Comparison of ENCODE assay signal across 14 cellular contexts in the genomic region with DNA sequence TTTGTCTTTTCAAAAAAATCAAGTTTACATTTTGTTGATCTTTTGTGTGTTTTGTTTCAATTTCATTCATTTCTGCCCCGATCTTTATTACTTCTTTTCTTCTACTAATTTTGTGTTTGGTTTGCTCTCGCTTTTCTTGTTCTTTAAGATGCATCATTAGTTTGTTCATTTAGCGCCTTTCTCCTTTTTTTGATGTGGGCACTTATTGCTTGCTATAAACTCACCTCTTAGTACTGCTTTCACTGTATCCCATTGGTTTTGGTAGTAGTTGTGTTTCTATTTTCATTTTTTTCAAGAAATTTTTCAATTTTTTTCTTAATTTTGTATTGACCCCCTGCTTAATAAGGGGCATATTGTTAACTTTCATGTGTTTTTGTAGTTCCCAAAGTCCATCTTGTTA.
"Had no signal": no experiment of that assay in that cellular context is flagged by ENCODE, and none has a peak within 500 bp of the region (broad histone marks: within the 10 kb centered on the region; RNA-seq: fewer than 3 reads in every experiment).

No MANE protein-coding gene starts in this region.

- H3K4me3 ChIP-seq: psoas muscle, right lobe of liver, stomach, thoracic aorta had no signal

- H3K36me3 ChIP-seq: right lobe of liver had no signal

- H3K4me3 Mint-ChIP-seq: activated naive CD8-positive, alpha-beta T cell treated with anti-CD3 and anti-CD28 coated beads, Interleukin-2, amount 10 ng/mL, durations not matched to agents 7 days and 5 days; endodermal cell; T-cell had no signal

- ATAC-seq: psoas muscle, right lobe of liver, T-cell had no signal

- H3K27me3 ChIP-seq: right lobe of liver, stomach had no signal

- H3K27ac ChIP-seq: psoas muscle, right lobe of liver, stomach, thoracic aorta had no signal

- DNase-seq: activated CD4-positive, alpha-beta T cell treated with anti-CD3 and anti-CD28 coated beads for 4 hours; activated naive CD8-positive, alpha-beta T cell treated with anti-CD3 and anti-CD28 coated beads, Interleukin-2, amount 10 ng/mL, durations not matched to agents 7 days and 5 days; aorta; endodermal cell; erythroblast; hippocampal formation; kidney glomerular epithelial cell; mesendoderm; psoas muscle; right lobe of liver; stomach; T-cell; T1000 had no signal

- H3K27ac Mint-ChIP-seq: activated naive CD8-positive, alpha-beta T cell treated with anti-CD3 and anti-CD28 coated beads, Interleukin-2, amount 10 ng/mL, durations not matched to agents 7 days and 5 days; endodermal cell; T-cell had no signal

- H3K4me1 ChIP-seq: psoas muscle, right lobe of liver had no signal

- H3K27me3 Mint-ChIP-seq: activated naive CD8-positive, alpha-beta T cell treated with anti-CD3 and anti-CD28 coated beads, Interleukin-2, amount 10 ng/mL, durations not matched to agents 7 days and 5 days; T-cell had no signal

- H3K9me3 ChIP-seq: psoas muscle, right lobe of liver, stomach, thoracic aorta had no signal

- H3K4me1 Mint-ChIP-seq: endodermal cell had no signal
